ENCODE assay signal across 13 cellular contexts in the genomic region with DNA sequence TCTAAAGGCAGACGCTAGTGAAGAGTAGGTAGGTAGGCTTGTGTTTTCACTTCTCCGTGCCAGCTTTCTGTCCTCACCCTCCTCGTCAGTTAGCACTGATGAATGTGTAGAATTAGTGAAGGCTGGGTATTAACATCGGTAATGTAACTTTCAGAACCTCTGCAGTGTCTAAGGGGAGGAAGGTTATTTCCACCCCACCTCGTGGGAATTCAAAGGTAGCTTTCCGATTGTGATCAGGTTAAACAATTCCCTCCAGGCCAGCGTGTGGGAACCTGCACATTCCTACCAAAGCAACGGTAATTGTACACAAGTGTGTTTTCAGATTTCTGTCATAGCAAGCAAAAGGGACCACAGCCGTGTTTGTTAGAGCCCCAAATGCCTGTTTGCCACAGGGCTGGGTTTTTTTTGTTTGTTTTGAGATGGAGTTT.
DNase-seq lines count a peak whose midpoint lies in the region; ATAC-seq and TF ChIP-seq lines count a peak whose summit lies in the region.
"Had no signal": no experiment of that assay in that cellular context is flagged by ENCODE, and none has a peak within 500 bp of the region (broad histone marks: within the 10 kb centered on the region; RNA-seq: fewer than 3 reads in every experiment).

No MANE protein-coding gene starts in this region.

- H3K27me3 ChIP-seq in CD4-positive, alpha-beta memory T cell (ENCODE audit: insufficient read depth, low read length): no peaks in the 10 kb centered on the region
- no peaks in the 10 kb centered on the region for H3K27me3 ChIP-seq in ovary

- H3K36me3 ChIP-seq in CD4-positive, alpha-beta memory T cell (ENCODE audit: insufficient read depth, low read length): no peaks in the 10 kb centered on the region
- H3K36me3 ChIP-seq in ovary: no peaks in the 10 kb centered on the region

- no peaks in the 10 kb centered on the region for H3K9me3 ChIP-seq in CD4-positive, alpha-beta memory T cell (ENCODE audit: control insufficient read depth in 1 of 2, low read length in 2 of 2)
- no peaks in the 10 kb centered on the region for H3K9me3 ChIP-seq in ovary

- H3K4me1 Mint-ChIP-seq in CD4-positive, alpha-beta memory T cell: peaks cover 15 to 49% (median 22%) of the 10 kb centered on the region in 4 donors
- peaks cover 71% of the 10 kb centered on the region for H3K4me1 Mint-ChIP-seq in WTC11

- H3K4me1 ChIP-seq in CD4-positive, alpha-beta memory T cell (ENCODE audit: insufficient read depth, low read length): peaks cover 4% of the 10 kb centered on the region
- H3K4me1 ChIP-seq in ovary (ENCODE audit: insufficient read depth): no peaks in the 10 kb centered on the region

- 87 to 91% (median 88%) methylated on average over 9 of the region's 9 CpGs for WGBS in ovary, 3 donors

- intact Hi-C loops in CD4-positive, alpha-beta memory T cell (cut with micrococcal nuclease): no loop called here
- intact Hi-C loops in ovary (cut with DNase I): no loop called here

- DNase-seq in CD4-positive, alpha-beta memory T cell: no peak
- DNase-seq in WTC11 (ENCODE audit: low spot score) (no peak), NCI-H1436 (lab: John Stamatoyannopoulos, UW) (no peak), ovary (no peak), GM19240 (ENCODE audit: insufficient read length, low spot score) (no peak)
- no peak for DNase-seq in stimulated activated CD4-positive, alpha-beta T cell treated with anti-CD3 and anti-CD28 coated beads, Interleukin-15, amount 100 ng/mL, for 24 hours
- DNase-seq: EL; naive thymus-derived CD4-positive, alpha-beta T cell; NCI-H1417 treated with DMSO at 0.1 percent for 48 hours had no signal

- TF ChIP-seq EP300 in ovary (IDR thresholded peaks at IDR 0.05): no peak

- ATAC-seq in GM19023 (IDR thresholded peaks at IDR 0.05; ENCODE audit: unreplicated experiment) (peak; percentile 58), HG02885 (IDR thresholded peaks at IDR 0.05; ENCODE audit: poor library complexity, unreplicated experiment) (peak; percentile 79), WTC11 (no peak)
- ATAC-seq: naive thymus-derived CD4-positive, alpha-beta T cell had no signal

- H3K27me3 Mint-ChIP-seq in CD4-positive, alpha-beta memory T cell: no peaks in the 10 kb centered on the region
- peaks cover 24% of the 10 kb centered on the region for H3K27me3 Mint-ChIP-seq in WTC11 (ENCODE audit: low read depth)
- H3K27me3 Mint-ChIP-seq: brain had no signal

- H3K9me3 Mint-ChIP-seq in CD4-positive, alpha-beta memory T cell: peaks cover 0 to 4% (median 0%) of the 10 kb centered on the region in 8 donors
- peaks cover 9% of the 10 kb centered on the region for H3K9me3 Mint-ChIP-seq in WTC11

- POLR2A ChIA-PET in CD4-positive, alpha-beta memory T cell (lab: Charles Lee; ENCODE audit: partially characterized antibody): interaction anchor here (1.0 kb wide), 1 partner anchor 61 kb away, joined by 3 read pairs; no protein-coding TSS in a partner anchor
- POLR2A ChIA-PET in WTC11 (lab: Charles Lee): no interaction called here

- H3K4me3 Mint-ChIP-seq in CD4-positive, alpha-beta memory T cell: peak overlapping the region in 3 of 8 donors; percentile 20 to 66 (median 24)
- no peak overlapping the region; the same call in 1 of the 2 replicates for H3K4me3 Mint-ChIP-seq in WTC11

- peak overlapping the region in 4 of 7 donors; percentile 19 to 66 (median 40) for H3K27ac Mint-ChIP-seq in CD4-positive, alpha-beta memory T cell
- peak overlapping the region; percentile 24; the same call in 1 of the 2 replicates for H3K27ac Mint-ChIP-seq in WTC11
- H3K27ac Mint-ChIP-seq: naive thymus-derived CD4-positive, alpha-beta T cell had no signal

- CTCF ChIA-PET in CD4-positive, alpha-beta memory T cell (lab: Charles Lee; ENCODE audit: partially characterized antibody): no interaction called here
- CTCF ChIA-PET in WTC11 (lab: Charles Lee): interaction anchor here (1.1 kb wide), 1 partner anchor 10 kb away, joined by 6 read pairs; no protein-coding TSS in a partner anchor

- peaks cover 0 to 5% of the 10 kb centered on the region in 2 donors for H3K36me3 Mint-ChIP-seq in CD4-positive, alpha-beta memory T cell
- peaks cover 13% of the 10 kb centered on the region for H3K36me3 Mint-ChIP-seq in WTC11
- H3K36me3 Mint-ChIP-seq: naive thymus-derived CD4-positive, alpha-beta T cell had no signal

- no peak overlapping the region for H3K4me3 ChIP-seq in CD4-positive, alpha-beta memory T cell (ENCODE audit: low read length in 2 of 2)
- no peak overlapping the region for H3K4me3 ChIP-seq in ovary
- H3K4me3 ChIP-seq: smooth muscle cell had no signal

- H3K27ac ChIP-seq in CD4-positive, alpha-beta memory T cell (ENCODE audit: low read depth, low read length): no peak overlapping the region
- H3K27ac ChIP-seq in ovary: no peak overlapping the region

- TF ChIP-seq CTCF in WTC11 (IDR thresholded peaks at IDR 0.05) (no peak), ovary (IDR thresholded peaks at IDR 0.05) (no peak)

- TF ChIP-seq POLR2A in ovary (IDR thresholded peaks at IDR 0.05): no peak

TF ChIP-seq in WTC11, 78 proteins besides CTCF, POLR2A, EP300 and RAD21:
- TF ChIP-seq ZNF219 (CRISPR knock-in tag; IDR thresholded peaks at IDR 0.05; ENCODE audit: borderline replicate concordance): no peak
- no peak for TF ChIP-seq ZNF671 (CRISPR knock-in tag; IDR thresholded peaks at IDR 0.05)
- TF ChIP-seq SOX15 (CRISPR knock-in tag; IDR thresholded peaks at IDR 0.05): no peak
- TF ChIP-seq ZNF416 (CRISPR knock-in tag; IDR thresholded peaks at IDR 0.05): no peak
- no peak for TF ChIP-seq TP53 (CRISPR knock-in tag; IDR thresholded peaks at IDR 0.05)
- TF ChIP-seq, protein P1, sequence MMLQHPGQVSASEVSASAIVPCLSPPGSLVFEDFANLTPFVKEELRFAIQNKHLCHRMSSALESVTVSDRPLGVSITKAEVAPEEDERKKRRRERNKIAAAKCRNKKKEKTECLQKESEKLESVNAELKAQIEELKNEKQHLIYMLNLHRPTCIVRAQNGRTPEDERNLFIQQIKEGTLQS (CRISPR knock-in tag; conservative IDR thresholded peaks at IDR 0.05): no peak
- TF ChIP-seq, protein P2, sequence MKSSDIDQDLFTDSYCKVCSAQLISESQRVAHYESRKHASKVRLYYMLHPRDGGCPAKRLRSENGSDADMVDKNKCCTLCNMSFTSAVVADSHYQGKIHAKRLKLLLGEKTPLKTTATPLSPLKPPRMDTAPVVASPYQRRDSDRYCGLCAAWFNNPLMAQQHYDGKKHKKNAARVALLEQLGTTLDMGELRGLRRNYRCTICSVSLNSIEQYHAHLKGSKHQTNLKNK (CRISPR knock-in tag; IDR thresholded peaks at IDR 0.05): no peak
- no peak for TF ChIP-seq SMAD3 (CRISPR knock-in tag; IDR thresholded peaks at IDR 0.05; ENCODE audit: borderline replicate concordance)
- TF ChIP-seq, protein P3, sequence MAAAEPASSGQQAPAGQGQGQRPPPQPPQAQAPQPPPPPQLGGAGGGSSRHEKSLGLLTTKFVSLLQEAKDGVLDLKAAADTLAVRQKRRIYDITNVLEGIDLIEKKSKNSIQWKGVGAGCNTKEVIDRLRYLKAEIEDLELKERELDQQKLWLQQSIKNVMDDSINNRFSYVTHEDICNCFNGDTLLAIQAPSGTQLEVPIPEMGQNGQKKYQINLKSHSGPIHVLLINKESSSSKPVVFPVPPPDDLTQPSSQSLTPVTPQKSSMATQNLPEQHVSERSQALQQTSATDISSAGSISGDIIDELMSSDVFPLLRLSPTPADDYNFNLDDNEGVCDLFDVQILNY (CRISPR knock-in tag; IDR thresholded peaks at IDR 0.05): no peak
- no peak for TF ChIP-seq KAT7 (CRISPR knock-in tag; IDR thresholded peaks at IDR 0.05; ENCODE audit: borderline replicate concordance)
- no peak for TF ChIP-seq ATF1 (CRISPR knock-in tag; IDR thresholded peaks at IDR 0.05)
- no peak for TF ChIP-seq NR3C1 (CRISPR knock-in tag; conservative IDR thresholded peaks at IDR 0.05; ENCODE audit: low read depth)
- no peak for TF ChIP-seq TEAD1 (CRISPR knock-in tag; IDR thresholded peaks at IDR 0.05)
- no peak for TF ChIP-seq ZBTB21 (CRISPR knock-in tag; IDR thresholded peaks at IDR 0.05; ENCODE audit: borderline replicate concordance)
